In genomic region chr5:118791986-118792734, GRCh38 we compare ENCODE assay signal across 7 cellular contexts.
DNase-seq lines count a peak whose midpoint lies in the region; ATAC-seq and TF ChIP-seq lines count a peak whose summit lies in the region.

No MANE protein-coding gene starts in this region.

- H3K4me3 ChIP-seq in adrenal gland: peak overlapping the region in 1 of 4 donors; percentile 27
- H3K4me3 ChIP-seq in heart right ventricle: peak overlapping the region in 3 of 10 donors; percentile 3 to 24 (median 11)

- 30 to 33% (median 31%) methylated on average over 7 of the region's 7 CpGs for WGBS in adrenal gland, 4 donors
- WGBS in heart right ventricle, 2 donors: 35 to 43% methylated on average over 7 of the region's 7 CpGs

- DNase-seq in EH (ENCODE audit: low read depth): peak; percentile 70
- peak; percentile 41 for DNase-seq in NCI-H345 treated with DMSO at 0.1 percent for 48 hours (lab: John Stamatoyannopoulos, UW; ENCODE audit: unreplicated experiment)
- DNase-seq in adrenal gland: peak; percentile 30 to 75 (median 54)
- peak in 1 of 2 donors; percentile 41 for DNase-seq in heart right ventricle
- DNase-seq in pulmonary artery endothelial cell (ENCODE audit: low read depth, low spot score): peak; percentile 7

- no peaks in the 10 kb centered on the region for H3K9me3 ChIP-seq in adrenal gland (replicated peaks in 1 of 3)
- no peaks in the 10 kb centered on the region for H3K9me3 ChIP-seq in heart right ventricle

- intact Hi-C loops in adrenal gland (cut with DNase I): loop anchor here in 1 of 2 donors (10.0 kb wide), 1 partner anchor 1337 kb away; no protein-coding TSS in a partner anchor
- intact Hi-C loops in heart right ventricle (cut with DNase I): loop anchor here in 6 of 10 donors (5.0 to 10.0 kb wide), 4 partner anchors 917 to 1337 kb away; no protein-coding TSS in a partner anchor

- H3K27ac ChIP-seq in adrenal gland (peak overlapping the region in 3 of 5 donors; percentile 7 to 50 (median 48)), heart right ventricle (peak overlapping the region in 3 of 10 donors; percentile 16 to 48 (median 25))

- H3K36me3 ChIP-seq in adrenal gland (replicated peaks in 1 of 2): no peaks in the 10 kb centered on the region
- no peaks in the 10 kb centered on the region for H3K36me3 ChIP-seq in heart right ventricle

- ATAC-seq in GM19372 (IDR thresholded peaks at IDR 0.05; ENCODE audit: low read depth, unreplicated experiment): peak; percentile 96
- ATAC-seq in HG03280 (IDR thresholded peaks at IDR 0.05; ENCODE audit: unreplicated experiment): peak; percentile 95
- peak; percentile 72 to 93 (median 84) for ATAC-seq in heart right ventricle

- TF ChIP-seq POLR2A in adrenal gland (IDR thresholded peaks at IDR 0.05): no peak

- H3K27me3 ChIP-seq in adrenal gland (no peaks in the 10 kb centered on the region), heart right ventricle (no peaks in the 10 kb centered on the region)

- H3K4me1 ChIP-seq in adrenal gland (replicated peaks in 1 of 2): no peaks in the 10 kb centered on the region
- peaks cover 0 to 26% (median 9%) of the 10 kb centered on the region in 9 donors for H3K4me1 ChIP-seq in heart right ventricle

- TF ChIP-seq CTCF in adrenal gland (IDR thresholded peaks at IDR 0.05): peak; percentile 63 to 79 (median 68)
- peak; percentile 64 to 92 (median 80) for TF ChIP-seq CTCF in heart right ventricle (IDR thresholded peaks at IDR 0.05)
